In genomic region chr5:139732019-139732418, GRCh38 we compare ENCODE assay signal across 23 cellular contexts.
"Had no signal": no experiment of that assay in that cellular context is flagged by ENCODE, and none has a peak within 500 bp of the region (broad histone marks: within the 10 kb centered on the region; RNA-seq: fewer than 3 reads in every experiment).

No MANE protein-coding gene starts in this region.

- H3K9me3 ChIP-seq: heart left ventricle, left ventricle myocardium inferior, pancreas, prostate gland, transverse colon, upper lobe of left lung, vagina had no signal

- H3K9me3 Mint-ChIP-seq: immature natural killer cell; mesothelial cell of epicardium; naive thymus-derived CD4-positive, alpha-beta T cell; natural killer cell treated with Interleukin-12 subunit alpha and Interleukin-12 subunit beta and Interleukin-15 and Interleukin-18, amount 100 ng/mL, for 72 hours; stimulated activated naive B cell treated with anti-CD40 and anti-IgM and Interleukin-4, amounts not matched to agents 10 μg/mL and 1 μg/mL and 100 μg/mL, for 72 hours had no signal

- H3K4me3 Mint-ChIP-seq: immature natural killer cell; mesothelial cell of epicardium; naive thymus-derived CD4-positive, alpha-beta T cell; natural killer cell treated with Interleukin-12 subunit alpha and Interleukin-12 subunit beta and Interleukin-15 and Interleukin-18, amount 100 ng/mL, for 72 hours; stimulated activated naive B cell treated with anti-CD40 and anti-IgM and Interleukin-4, amounts not matched to agents 10 μg/mL and 1 μg/mL and 100 μg/mL, for 72 hours had no signal

- H3K4me3 ChIP-seq: heart left ventricle, left ventricle myocardium inferior, lung, pancreas, prostate gland, smooth muscle cell, transverse colon, upper lobe of left lung, vagina had no signal

- H3K4me1 Mint-ChIP-seq: immature natural killer cell; mesothelial cell of epicardium; naive thymus-derived CD4-positive, alpha-beta T cell had no signal

- DNase-seq: heart left ventricle; hypothalamus; immature natural killer cell; left ventricle myocardium inferior; mesendoderm; naive thymus-derived CD4-positive, alpha-beta T cell; nucleus accumbens; pancreas; posterior cingulate gyrus; retina; right cardiac atrium; stimulated activated CD4-positive, alpha-beta T cell treated with anti-CD3 and anti-CD28 coated beads, Interleukin-1b, Interleukin-23, amount 100 ng/mL, for 48 hours; stimulated activated CD4-positive, alpha-beta T cell treated with anti-CD3 and anti-CD28 coated beads, Interleukin-2, amount 100 ng/mL, for 48 hours; stimulated activated naive B cell treated with anti-CD40 and anti-IgM and Interleukin-4, amounts not matched to agents 10 μg/mL and 1 μg/mL and 100 μg/mL, for 72 hours; stimulated activated naive CD8-positive, alpha-beta T cell treated with anti-CD3 and anti-CD28 coated beads, Interleukin-15, Interleukin-2, amounts not matched to agents 100 U/mL and 50 U/mL, for 24 hours; transverse colon; upper lobe of left lung had no signal

- H3K27me3 ChIP-seq: heart left ventricle, pancreas, transverse colon, upper lobe of left lung, vagina had no signal

- H3K27ac Mint-ChIP-seq: immature natural killer cell; mesothelial cell of epicardium; natural killer cell treated with Interleukin-12 subunit alpha and Interleukin-12 subunit beta and Interleukin-15 and Interleukin-18, amount 100 ng/mL, for 72 hours; stimulated activated naive B cell treated with anti-CD40 and anti-IgM and Interleukin-4, amounts not matched to agents 10 μg/mL and 1 μg/mL and 100 μg/mL, for 72 hours had no signal

- H3K36me3 ChIP-seq: heart left ventricle, left ventricle myocardium inferior, pancreas, prostate gland, transverse colon, upper lobe of left lung, vagina had no signal

- H3K27me3 Mint-ChIP-seq: naive thymus-derived CD4-positive, alpha-beta T cell; natural killer cell treated with Interleukin-12 subunit alpha and Interleukin-12 subunit beta and Interleukin-15 and Interleukin-18, amount 100 ng/mL, for 72 hours; stimulated activated naive B cell treated with anti-CD40 and anti-IgM and Interleukin-4, amounts not matched to agents 10 μg/mL and 1 μg/mL and 100 μg/mL, for 72 hours had no signal

- H3K4me1 ChIP-seq: heart left ventricle, left ventricle myocardium inferior, pancreas, prostate gland, upper lobe of left lung, vagina had no signal

- H3K27ac ChIP-seq: heart left ventricle, left ventricle myocardium inferior, pancreas, prostate gland, transverse colon, upper lobe of left lung, vagina had no signal

- H3K4me2 ChIP-seq: smooth muscle cell had no signal

- ATAC-seq: heart left ventricle; naive thymus-derived CD4-positive, alpha-beta T cell; natural killer cell treated with Interleukin-12 subunit alpha and Interleukin-12 subunit beta and Interleukin-15 and Interleukin-18, amount 100 ng/mL, for 72 hours; pancreas; right cardiac atrium; stimulated activated naive B cell treated with anti-CD40 and anti-IgM and Interleukin-4, amounts not matched to agents 10 μg/mL and 1 μg/mL and 100 μg/mL, for 72 hours; stimulated activated naive CD8-positive, alpha-beta T cell treated with anti-CD3 and anti-CD28 coated beads, Interleukin-15, Interleukin-2, amounts not matched to agents 100 U/mL and 50 U/mL, for 24 hours had no signal
